Comparison of ENCODE assay signal across 18 cellular contexts in genomic region chr14:54310852-54311230, GRCh38.
DNase-seq lines count a peak whose midpoint lies in the region; ATAC-seq, FAIRE-seq and TF ChIP-seq lines count a peak whose summit lies in the region.
"Had no signal": no experiment of that assay in that cellular context is flagged by ENCODE, and none has a peak within 500 bp of the region (broad histone marks: within the 10 kb centered on the region; RNA-seq: fewer than 3 reads in every experiment).

No MANE protein-coding gene starts in this region.

- H2BK15ac ChIP-seq in mesendoderm (replicated peaks; ENCODE audit: low read depth) = no peak overlapping the region

- no peak overlapping the region for H3K27ac ChIP-seq in A549
- H3K27ac ChIP-seq in HCT116 (ENCODE audit: low read depth, low read length) = peak overlapping the region; percentile 41; the same call in 1 of the 2 replicates
- peak overlapping the region; percentile 55 for H3K27ac ChIP-seq in RWPE1
- H3K27ac ChIP-seq in mesendoderm (ENCODE audit: low read depth, low read length) = no peak overlapping the region
- H3K27ac ChIP-seq in right atrium auricular region = no peak overlapping the region
- H3K27ac ChIP-seq in heart right ventricle = no peak overlapping the region
- H3K27ac ChIP-seq: BLaER1, C4-2B had no signal

- FAIRE-seq in A549 (lab: Jason Lieb, UNC) = no peak
- FAIRE-seq: G401.6, GM12892, H54 had no signal

- H3K27me3 ChIP-seq in HCT116 (ENCODE audit: insufficient read depth, low read length) = no peaks in the 10 kb centered on the region
- H3K27me3 ChIP-seq in mesendoderm (ENCODE audit: insufficient read depth, low read length, poor library complexity) = no peaks in the 10 kb centered on the region
- no peaks in the 10 kb centered on the region for H3K27me3 ChIP-seq in right atrium auricular region
- H3K27me3 ChIP-seq in heart right ventricle = peaks cover 0 to 7% (median 0%) of the 10 kb centered on the region in 7 donors
- H3K27me3 ChIP-seq: BLaER1 had no signal

- POLR2A ChIA-PET in A549 (lab: Yijun Ruan, JAX) (no interaction called here), HCT116 (lab: Charles Lee) (no interaction called here), RWPE1 (lab: Yijun Ruan, JAX; ENCODE audit: low non-redundant PET) (no interaction called here)

- H3K9me2 ChIP-seq in HCT116 (ENCODE audit: insufficient read depth) = no peaks in the 10 kb centered on the region

- H3K4me1 ChIP-seq in A549 (peaks cover 9% of the 10 kb centered on the region; the same call in 2 of the 3 replicates), HCT116 (ENCODE audit: control insufficient read depth in 1 of 2, insufficient read depth in 2 of 2, low read length in 2 of 2) (peaks cover 23 to 37% of the 10 kb centered on the region in 2 experiments), mesendoderm (ENCODE audit: control insufficient read depth, low read depth, low read length) (peaks cover 22% of the 10 kb centered on the region), right atrium auricular region (peaks cover 0 to 4% of the 10 kb centered on the region in 2 donors), heart right ventricle (peaks cover 0 to 4% (median 0%) of the 10 kb centered on the region in 9 donors)
- H3K4me1 ChIP-seq: Caco-2, HAP-1 had no signal

- no peak overlapping the region for H4K5ac ChIP-seq in mesendoderm (ENCODE audit: low read length)

- no peaks in the 10 kb centered on the region for H3K79me1 ChIP-seq in mesendoderm (ENCODE audit: low read length)

- WGBS in A549 (ENCODE audit: missing lambda C conversion rate) = 63% methylated on average over 2 of the region's 2 CpGs
- no CpG with 5 or more reads among the region's 2 CpGs for WGBS in mesendoderm (ENCODE audit: extremely low coverage, insufficient coverage, low lambda C conversion rate)
- WGBS in heart right ventricle, 2 donors = 81% methylated on average over 2 of the region's 2 CpGs

- intact Hi-C loops in HCT116 (cut with micrococcal nuclease) = loop anchor here (5.0 kb wide), 1 partner anchor 59 kb away; no protein-coding TSS in a partner anchor
- intact Hi-C loops in heart right ventricle (cut with DNase I) = loop anchor here in 1 of 10 donors (10.0 kb wide), 1 partner anchor 126 kb away; no protein-coding TSS in a partner anchor

- DNase-seq in A549 (ENCODE audit: low read depth in 1 of 2, low spot score in 1 of 2) (no peak), HCT116 (ENCODE audit: low read depth, low spot score) (no peak), RWPE1 (ENCODE audit: low spot score) (no peak), mesendoderm (no peak), right atrium auricular region (ENCODE audit: low spot score) (no peak), heart right ventricle (no peak)
- DNase-seq: Caco-2; CD4-positive, CD25-positive, alpha-beta regulatory T cell; CD8-positive, alpha-beta T cell; DMS153; DND-41; GOT3 had no signal

- no peaks in the 10 kb centered on the region for H3K9me3 ChIP-seq in A549
- H3K9me3 ChIP-seq in HCT116 (ENCODE audit: control insufficient read depth in 1 of 2, insufficient read depth in 1 of 2, low read depth in 1 of 2, low read length in 2 of 2) = no peaks in the 10 kb centered on the region
- no peaks in the 10 kb centered on the region for H3K9me3 ChIP-seq in right atrium auricular region
- H3K9me3 ChIP-seq in heart right ventricle = no peaks in the 10 kb centered on the region
- H3K9me3 ChIP-seq: Caco-2, HAP-1 had no signal

- TF ChIP-seq RAD21 in A549 (conservative IDR thresholded peaks at IDR 0.05 in 1 of 2, IDR thresholded peaks at IDR 0.05 in 1 of 2) = no peak
- no peak for TF ChIP-seq RAD21 in HCT116 (IDR thresholded peaks at IDR 0.05; ENCODE audit: low read depth)

- ATAC-seq in A549 (no peak), HCT116 (no peak), heart right ventricle (no peak)
- ATAC-seq: CD8-positive, alpha-beta T cell had no signal

- no peak overlapping the region for H4K8ac ChIP-seq in mesendoderm (ENCODE audit: low read depth, low read length)

- CTCF ChIA-PET in A549 (lab: Yijun Ruan, JAX) (interaction anchor here (1.3 to 5.2 kb wide), 2 partner anchors 18 to 37 kb away, joined by 5 to 20 read pairs; no protein-coding TSS in a partner anchor), HCT116 (lab: Charles Lee) (no interaction called here), RWPE1 (lab: Yijun Ruan, JAX) (interaction anchor here (1.0 kb wide), 1 partner anchor 58 kb away, joined by 3 read pairs; no protein-coding TSS in a partner anchor)

- no peak overlapping the region for H3K23ac ChIP-seq in mesendoderm (ENCODE audit: low read length)

- no TSS peak for BruUV-seq in HCT116 (replicated peaks; lab: Mats Ljungman, UMichigan)

- no peak overlapping the region for H2AFZ ChIP-seq in HCT116 (ENCODE audit: low read depth, low read length, poor library complexity, severe bottlenecking)

- no peaks in the 10 kb centered on the region for H3K36me3 ChIP-seq in HCT116 (ENCODE audit: control insufficient read depth in 1 of 2, insufficient read depth in 2 of 2, low read length in 2 of 2)
- no peaks in the 10 kb centered on the region for H3K36me3 ChIP-seq in mesendoderm (ENCODE audit: control insufficient read depth, insufficient read depth, low read length)
- no peaks in the 10 kb centered on the region for H3K36me3 ChIP-seq in right atrium auricular region
- H3K36me3 ChIP-seq in heart right ventricle = no peaks in the 10 kb centered on the region
- H3K36me3 ChIP-seq: BLaER1, HAP-1 had no signal

- H3K4me2 ChIP-seq in A549 (no peak overlapping the region), HCT116 (ENCODE audit: low read length) (no peak overlapping the region), mesendoderm (ENCODE audit: low read length) (no peak overlapping the region)
- H3K4me2 ChIP-seq: BLaER1 had no signal

- peak overlapping the region; percentile 62 for H3K56ac ChIP-seq in mesendoderm (ENCODE audit: low read length)

- H3K18ac ChIP-seq in mesendoderm (ENCODE audit: low read length) = no peak overlapping the region

- H2BK5ac ChIP-seq in mesendoderm (ENCODE audit: low read length) = peak overlapping the region; percentile 96

- H2AK5ac ChIP-seq in mesendoderm (ENCODE audit: low read length) = peak overlapping the region; percentile 73

- TF ChIP-seq POLR2A in A549 (IDR thresholded peaks at IDR 0.05; ENCODE audit: low read length) (no peak), HCT116 (IDR thresholded peaks at IDR 0.05; ENCODE audit: borderline replicate concordance, extremely low read depth, insufficient read depth, insufficient read length) (no peak)

- H3K4me3 ChIP-seq in A549 (no peak overlapping the region), HCT116 (replicated peaks in 1 of 2; ENCODE audit: low read depth in 1 of 2, low read length in 2 of 2) (no peak overlapping the region), mesendoderm (ENCODE audit: low read length) (no peak overlapping the region), right atrium auricular region (no peak overlapping the region), heart right ventricle (no peak overlapping the region)
- H3K4me3 ChIP-seq: BLaER1, HAP-1 had no signal

- H3K79me2 ChIP-seq in HCT116 (ENCODE audit: insufficient read depth, low read length) = no peaks in the 10 kb centered on the region
- no peaks in the 10 kb centered on the region for H3K79me2 ChIP-seq in mesendoderm (ENCODE audit: control insufficient read depth, insufficient read depth, low read length)

- RAD21 ChIA-PET in HCT116 (lab: Charles Lee; ENCODE audit: low non-redundant PET in 1 of 2, low total read pairs in 2 of 2, uncharacterized antibody in 2 of 2, unreplicated experiment in 2 of 2) = no interaction called here

- H3K9ac ChIP-seq in HCT116 (ENCODE audit: low read length) (no peak overlapping the region), mesendoderm (ENCODE audit: low read length) (no peak overlapping the region)
- H3K9ac ChIP-seq: BLaER1 had no signal

- TF ChIP-seq CTCF in A549 (IDR thresholded peaks at IDR 0.05) (no peak), HCT116 (IDR thresholded peaks at IDR 0.05 in 2 of 3, conservative IDR thresholded peaks at IDR 0.05 in 1 of 3; ENCODE audit: borderline replicate concordance in 1 of 3, insufficient read depth in 1 of 3, low read depth in 2 of 3, low read length in 2 of 3) (no peak), RWPE1 (conservative IDR thresholded peaks at IDR 0.05; ENCODE audit: low read depth) (no peak), right atrium auricular region (IDR thresholded peaks at IDR 0.05) (no peak), heart right ventricle (IDR thresholded peaks at IDR 0.05) (no peak)

- H2BK120ac ChIP-seq in mesendoderm (ENCODE audit: low read depth, low read length) = no peak overlapping the region

- no peaks in the 10 kb centered on the region for H4K20me1 ChIP-seq in HCT116 (ENCODE audit: insufficient read depth)
- H4K20me1 ChIP-seq: BLaER1 had no signal

- TF ChIP-seq EP300 in A549 (IDR thresholded peaks at IDR 0.05) = no peak

- H3K4ac ChIP-seq in mesendoderm (ENCODE audit: low read depth, low read length) = no peak overlapping the region

TF ChIP-seq in A549, 52 proteins besides CTCF, POLR2A, EP300 and RAD21:
- TF ChIP-seq RFX5 (IDR thresholded peaks at IDR 0.05) = no peak
- TF ChIP-seq MAFK (IDR thresholded peaks at IDR 0.05; ENCODE audit: partially characterized antibody) = peak; percentile 51

TF ChIP-seq in HCT116, 20 proteins besides CTCF, POLR2A, EP300 and RAD21:
- TF ChIP-seq YY1 (IDR thresholded peaks at IDR 0.05; ENCODE audit: extremely low read depth, insufficient replicate concordance, low read depth, low read length) (no peak), POLR2AphosphoS5 (IDR thresholded peaks at IDR 0.05; ENCODE audit: low read depth, low read length) (no peak), CBX3 (IDR thresholded peaks at IDR 0.05; ENCODE audit: low read depth) (no peak), EZH2 (IDR thresholded peaks at IDR 0.05) (no peak)
- TF ChIP-seq, protein P1, sequence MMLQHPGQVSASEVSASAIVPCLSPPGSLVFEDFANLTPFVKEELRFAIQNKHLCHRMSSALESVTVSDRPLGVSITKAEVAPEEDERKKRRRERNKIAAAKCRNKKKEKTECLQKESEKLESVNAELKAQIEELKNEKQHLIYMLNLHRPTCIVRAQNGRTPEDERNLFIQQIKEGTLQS (IDR thresholded peaks at IDR 0.05) = no peak
- TF ChIP-seq, protein P2, sequence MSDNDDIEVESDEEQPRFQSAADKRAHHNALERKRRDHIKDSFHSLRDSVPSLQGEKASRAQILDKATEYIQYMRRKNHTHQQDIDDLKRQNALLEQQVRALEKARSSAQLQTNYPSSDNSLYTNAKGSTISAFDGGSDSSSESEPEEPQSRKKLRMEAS (IDR thresholded peaks at IDR 0.05) = no peak

Comparison
In these comparisons a context has a peak if more than half of its experiments do, and no peak if none do; other contexts are left out.
1. H3K27ac ChIP-seq: peak in HCT116 (single experiment) and RWPE1 (single experiment); none in A549 (0 of 2), mesendoderm (single experiment), right atrium auricular region (0 of 2) and heart right ventricle (0 of 10).